Comparison of ENCODE assay signal across 1 cellular context in genomic region chr7:75878769-75879596, GRCh38.
A peak's percentile ranks its signal among the peaks of the same experiment; 100 is the strongest.
TF ChIP-seq lines count a peak whose summit lies in the region.

Gene RHBDD2 (plus strand): TSS chr7:75879034. CDS start chr7:75879083, 49 bp downstream.

TF ChIP-seq in HEK293, 187 proteins besides CTCF, POLR2A, EP300 and RAD21 (continued from another document):
- no peak for TF ChIP-seq ZSCAN4 (tag by site-specific recombination; IDR thresholded peaks at IDR 0.05)
- TF ChIP-seq PBX3 (CRISPR knock-in tag; IDR thresholded peaks at IDR 0.05) = no peak
- TF ChIP-seq ZNF639 (tag by site-specific recombination; IDR thresholded peaks at IDR 0.05) = no peak
- TF ChIP-seq ZNF114 (tag by site-specific recombination; IDR thresholded peaks at IDR 0.05) = no peak
- TF ChIP-seq ZNF624 (tag by site-specific recombination; IDR thresholded peaks at IDR 0.05) = no peak
- peak; percentile 59; the same call in 1 of the 2 replicates for TF ChIP-seq KLF9 (tag by site-specific recombination; IDR thresholded peaks at IDR 0.05; ENCODE audit: low read depth)
- no peak for TF ChIP-seq ZNF707 (tag by site-specific recombination; IDR thresholded peaks at IDR 0.05)
- peak; percentile 74 for TF ChIP-seq ZBTB48 (tag by site-specific recombination; IDR thresholded peaks at IDR 0.05)
- TF ChIP-seq REST (tag by site-specific recombination; IDR thresholded peaks at IDR 0.05) = 0 out of 2 replicates have a peak, but pooled peaks have one; percentile 13
TF ChIP-seq in HEK293: peak in this region for 45.
